Comparison of ENCODE assay signal across 12 cellular contexts in genomic region chr2:218329826-218330651, GRCh38.
DNase-seq lines count a peak whose midpoint lies in the region; ATAC-seq, FAIRE-seq and TF ChIP-seq lines count a peak whose summit lies in the region.
"Had no signal": no experiment of that assay in that cellular context is flagged by ENCODE, and none has a peak within 500 bp of the region (broad histone marks: within the 10 kb centered on the region; RNA-seq: fewer than 3 reads in every experiment).

No MANE protein-coding gene starts in this region.

- H3K36me3 Mint-ChIP-seq in memory B cell, result no peaks in the 10 kb centered on the region
- H3K36me3 Mint-ChIP-seq: CD4-positive, alpha-beta memory T cell had no signal

- no peaks in the 10 kb centered on the region for H3K36me3 ChIP-seq in GM06990 (ENCODE audit: control insufficient read depth, insufficient read depth, low read length)

- no peaks in the 10 kb centered on the region for H3K9me3 Mint-ChIP-seq in memory B cell
- H3K9me3 Mint-ChIP-seq: CD4-positive, alpha-beta memory T cell had no signal

- ATAC-seq in GM19455 (IDR thresholded peaks at IDR 0.05; ENCODE audit: unreplicated experiment) (peak; percentile 47), HG03196 (IDR thresholded peaks at IDR 0.05; ENCODE audit: unreplicated experiment) (peak; percentile 27), memory B cell (ENCODE audit: low read depth) (peak; percentile 70)
- ATAC-seq: body of pancreas had no signal

- H3K4me3 ChIP-seq in GM06990 (replicated peaks; ENCODE audit: low read depth, low read length), result no peak overlapping the region
- H3K4me3 ChIP-seq: body of pancreas had no signal

- no peaks in the 10 kb centered on the region for H3K27me3 Mint-ChIP-seq in memory B cell

- H3K4me1 Mint-ChIP-seq in memory B cell, result peaks cover 36% of the 10 kb centered on the region

- DNase-seq in GM06990 (ENCODE audit: extremely low read depth, insufficient read length) (peak; percentile 79), memory B cell (ENCODE audit: low spot score in 2 of 2) (peak; percentile 7 to 26), cerebellar nuclear complex (lab: John Stamatoyannopoulos, UW) (no peak), D721Med (ENCODE audit: insufficient read length, low spot score) (no peak)
- no peak for DNase-seq in stimulated activated naive CD4-positive, alpha-beta T cell treated with Interleukin-2 at 50 U/mL for 16 hours (lab: John Stamatoyannopoulos, UW)
- DNase-seq in stimulated activated CD4-positive, alpha-beta T cell treated with anti-CD3 and anti-CD28 coated beads, Interleukin-2, amount 100 ng/mL, for 24 hours, result no peak
- DNase-seq: activated CD4-positive, CD25-positive, alpha-beta regulatory T cell treated with anti-CD3 and anti-CD28 coated beads, Interleukin-2, amount 50 U/mL, for 72 hours; body of pancreas; CD4-positive, alpha-beta memory T cell; stimulated activated CD4-positive, alpha-beta T cell treated with anti-CD3 and anti-CD28 coated beads, Interleukin-15, amount 100 ng/mL, for 24 hours had no signal

- no peak for FAIRE-seq in D721Med (lab: Jason Lieb, UNC)

- TF ChIP-seq CTCF in GM06990 (IDR thresholded peaks at IDR 0.05; ENCODE audit: insufficient read depth, low read length, poor library complexity, severe bottlenecking) (no peak), D721Med (IDR thresholded peaks at IDR 0.05; ENCODE audit: insufficient read depth, missing control alignments) (no peak)

- no peaks in the 10 kb centered on the region for H3K27me3 ChIP-seq in GM06990 (replicated peaks; ENCODE audit: control insufficient read depth, insufficient read depth, low read length)
- H3K27me3 ChIP-seq: body of pancreas had no signal

- H3K27ac Mint-ChIP-seq in memory B cell, result peak overlapping the region; percentile 87

- peak overlapping the region; percentile 74 for H3K4me3 Mint-ChIP-seq in memory B cell
- H3K4me3 Mint-ChIP-seq: CD4-positive, alpha-beta memory T cell had no signal

Comparison
In these comparisons a context has a peak if more than half of its experiments do, and no peak if none do; other contexts are left out.
1. DNase-seq: peak in GM06990 (single experiment) and memory B cell (2 of 2); none in cerebellar nuclear complex (0 of 2), stimulated activated naive CD4-positive, alpha-beta T cell treated with Interleukin-2 at 50 U/mL for 16 hours (single experiment), D721Med (single experiment) and stimulated activated CD4-positive, alpha-beta T cell treated with anti-CD3 and anti-CD28 coated beads, Interleukin-2, amount 100 ng/mL, for 24 hours (0 of 2).
2. Peak in every context shown above with its lines, with median percentiles within 50 percentile points of each other: ATAC-seq.